In genomic region chr6:127503022-127503421, GRCh38 we compare ENCODE assay signal across 33 cellular contexts. TPM values are rescaled to one million over a fixed set of nuclear protein-coding genes. Genes with fewer than 3 reads are reported as not detected.
"Had no signal": no experiment of that assay in that cellular context is flagged by ENCODE, and none has a peak within 500 bp of the region (broad histone marks: within the 10 kb centered on the region; RNA-seq: fewer than 3 reads in every experiment).

No MANE protein-coding gene starts in this region.

- H3K27ac ChIP-seq: adrenal gland, ascending aorta, brain microvascular endothelial cell, breast epithelium, cardiac muscle cell had no signal

- H3K4me1 ChIP-seq: adrenal gland, ascending aorta, breast epithelium had no signal

- H3K27me3 ChIP-seq: adrenal gland, ascending aorta, brain microvascular endothelial cell, breast epithelium, cardiac muscle cell had no signal

- ATAC-seq: activated naive CD4-positive, alpha-beta T cell treated with anti-CD3 and anti-CD28 coated beads, Interleukin-2, amount 50 U/mL, for 72 hours; activated naive CD8-positive, alpha-beta T cell treated with anti-CD3 and anti-CD28 coated beads, Interleukin-2, amount 50 U/mL, for 24 hours; activated T-cell treated with anti-CD3 and anti-CD28 coated beads, Interleukin-2, amount 50 U/mL, for 4 hours; activated T-cell treated with anti-CD3 and anti-CD28 coated beads, Interleukin-2, amount 50 U/mL, for 72 hours; activated T-helper 17 cell treated with anti-CD3 and anti-CD28 coated beads, Interleukin-2, amount 50 U/mL, for 72 hours had no signal

- DNase-seq: activated effector memory CD4-positive, alpha-beta T cell treated with anti-CD3 and anti-CD28 coated beads, Interleukin-2, amount 50 U/mL, for 16 hours; activated effector memory CD4-positive, alpha-beta T cell treated with Interleukin-2 at 50 U/mL for 16 hours; activated gamma-delta T cell; activated gamma-delta T cell treated with Interleukin-2 at 50 U/mL for 16 hours; activated naive CD4-positive, alpha-beta T cell; activated naive CD4-positive, alpha-beta T cell treated with anti-CD3 and anti-CD28 coated beads for 36 hours; activated naive CD4-positive, alpha-beta T cell treated with anti-CD3 and anti-CD28 coated beads, Interleukin-2, amount 10 ng/mL, durations not matched to agents 7 days and 5 days; activated naive CD4-positive, alpha-beta T cell treated with anti-CD3 and anti-CD28 coated beads, Interleukin-2, amount 50 U/mL, for 16 hours; activated naive CD4-positive, alpha-beta T cell treated with Interleukin-2 at 50 U/mL for 16 hours; activated naive CD8-positive, alpha-beta T cell treated with anti-CD3 and anti-CD28 coated beads for 36 hours; activated naive CD8-positive, alpha-beta T cell treated with anti-CD3 and anti-CD28 coated beads, Interleukin-2, amount 10 ng/mL, durations not matched to agents 7 days and 5 days; activated naive CD8-positive, alpha-beta T cell treated with anti-CD3 and anti-CD28 coated beads, Interleukin-2, amount 50 U/mL, for 24 hours; activated T-cell treated with anti-CD3 and anti-CD28 coated beads for 4 hours; activated T-cell treated with anti-CD3 and anti-CD28 coated beads, Interleukin-2, amount 50 U/mL, for 1 hour; activated T-cell treated with anti-CD3 and anti-CD28 coated beads, Interleukin-2, amount 50 U/mL, for 24 hours; activated T-cell treated with anti-CD3 and anti-CD28 coated beads, Interleukin-2, amount 50 U/mL, for 4 hours; activated T-cell treated with anti-CD3 and anti-CD28 coated beads, Interleukin-2, amount 50 U/mL, for 48 hours; activated T-cell treated with anti-CD3 and anti-CD28 coated beads, Interleukin-2, amount 50 U/mL, for 72 hours; adrenal gland; amniotic stem cell; amygdala; anterior cingulate cortex; aorta; brain microvascular endothelial cell; caudate nucleus; central memory CD4-positive, alpha-beta T cell; cerebellar nuclear complex had no signal

- H3K36me3 ChIP-seq: adrenal gland, ascending aorta, brain microvascular endothelial cell, breast epithelium, cardiac muscle cell had no signal

- H3K9me3 ChIP-seq: adrenal gland, ascending aorta, breast epithelium had no signal

- H3K4me3 ChIP-seq: adrenal gland, ascending aorta, breast epithelium, cardiac muscle cell had no signal

RNA-seq across cellular contexts. Expression of gene KIAA0408, which starts 43.8 kb away (rescaled TPM):
- total RNA-seq: ascending aorta, bronchial epithelial cell had no signal
